In genomic region chr16:27202923-27203428, GRCh38 we compare ENCODE assay signal across 8 cellular contexts. TPM values are rescaled to one million over a fixed set of nuclear protein-coding genes. Genes with fewer than 3 reads are reported as not detected.
DNase-seq lines count a peak whose midpoint lies in the region; ATAC-seq and TF ChIP-seq lines count a peak whose summit lies in the region.

No MANE protein-coding gene starts in this region.

- no peak for ATAC-seq in activated CD8-positive, alpha-beta T cell treated with anti-CD3 and anti-CD28 coated beads, Interleukin-2, amount 10 ng/mL, durations not matched to agents 7 days and 5 days
- no peak for ATAC-seq in GM21423 (IDR thresholded peaks at IDR 0.05; ENCODE audit: unreplicated experiment)

- no peaks in the 10 kb centered on the region for H3K27me3 Mint-ChIP-seq in activated CD8-positive, alpha-beta T cell treated with anti-CD3 and anti-CD28 coated beads, Interleukin-2, amount 10 ng/mL, durations not matched to agents 7 days and 5 days (ENCODE audit: low read depth)

- H3K4me1 Mint-ChIP-seq in activated CD8-positive, alpha-beta T cell treated with anti-CD3 and anti-CD28 coated beads, Interleukin-2, amount 10 ng/mL, durations not matched to agents 7 days and 5 days (ENCODE audit: low read depth), result peaks cover 65% of the 10 kb centered on the region

- TF ChIP-seq CTCF in HEK293 (tag by site-specific recombination; IDR thresholded peaks at IDR 0.05), result no peak
- no peak for TF ChIP-seq CTCF in spleen (IDR thresholded peaks at IDR 0.05 in 8 of 11, conservative IDR thresholded peaks at IDR 0.05 in 3 of 11)

- H3K4me1 ChIP-seq in HEK293 (ENCODE audit: control insufficient read depth, insufficient read depth, low read length) (no peaks in the 10 kb centered on the region), iPS DF 6.9 (ENCODE audit: control insufficient read depth, insufficient read depth, low read length) (no peaks in the 10 kb centered on the region), spleen (peaks cover 23 to 69% (median 37%) of the 10 kb centered on the region in 6 donors)

- peak overlapping the region; percentile 80 for H3K27ac ChIP-seq in HEK293 (ENCODE audit: extremely low read depth, low read depth, low read length)
- H3K27ac ChIP-seq in iPS DF 6.9 (ENCODE audit: low read length), result no peak overlapping the region
- H3K27ac ChIP-seq in spleen, result peak overlapping the region; percentile 96 to 99 (median 96)

- no peaks in the 10 kb centered on the region for H3K9me3 Mint-ChIP-seq in activated CD8-positive, alpha-beta T cell treated with anti-CD3 and anti-CD28 coated beads, Interleukin-2, amount 10 ng/mL, durations not matched to agents 7 days and 5 days (ENCODE audit: insufficient read depth)

- peaks cover 18% of the 10 kb centered on the region for H3K36me3 Mint-ChIP-seq in activated CD8-positive, alpha-beta T cell treated with anti-CD3 and anti-CD28 coated beads, Interleukin-2, amount 10 ng/mL, durations not matched to agents 7 days and 5 days (ENCODE audit: low read depth)

- WGBS in iPS DF 6.9 (ENCODE audit: insufficient coverage, insufficient read length), result no CpG with 5 or more reads among the region's 11 CpGs
- WGBS in spleen, 5 donors, result 43 to 44% (median 44%) methylated on average over 10 to 11 of the region's 11 CpGs

- DNase-seq in activated CD8-positive, alpha-beta T cell treated with anti-CD3 and anti-CD28 coated beads, Interleukin-2, amount 10 ng/mL, durations not matched to agents 7 days and 5 days, result no peak
- DNase-seq in iPS DF 6.9 (ENCODE audit: low read depth, low spot score) (no peak), spleen (peak; percentile 78), medulla oblongata (ENCODE audit: extremely low spot score) (no peak), OCI-M2 (lab: John Stamatoyannopoulos, UW; ENCODE audit: unreplicated experiment) (no peak)
- no peak for DNase-seq in activated CD4-positive, alpha-beta T cell treated with anti-CD3 and anti-CD28 coated beads for 1 hour

- POLR2A ChIA-PET in HEK293 (lab: Yijun Ruan, JAX), result interaction anchor here (0.6 to 2.5 kb wide), 16 partner anchors 10 to 347 kb away, joined by 3 to 9 read pairs (median 4); partner anchors contain the start of genes GTF3C1, KATNIP and NSMCE1
- POLR2A ChIA-PET in activated CD8-positive, alpha-beta T cell treated with anti-CD3 and anti-CD28 coated beads, Interleukin-2, amount 10 ng/mL, durations not matched to agents 7 days and 5 days (lab: Charles Lee), result interaction anchor here (1.0 to 2.2 kb wide), 15 partner anchors 10 to 347 kb away, joined by 3 to 15 read pairs (median 6); partner anchors contain the start of genes GTF3C1 and KATNIP

- H3K4me3 Mint-ChIP-seq in activated CD8-positive, alpha-beta T cell treated with anti-CD3 and anti-CD28 coated beads, Interleukin-2, amount 10 ng/mL, durations not matched to agents 7 days and 5 days, result peak overlapping the region; percentile 98

- no peak for TF ChIP-seq POLR2A in spleen (IDR thresholded peaks at IDR 0.05)

- H3K27me3 ChIP-seq in iPS DF 6.9 (ENCODE audit: control insufficient read depth, insufficient read depth, low read length), result no peaks in the 10 kb centered on the region
- H3K27me3 ChIP-seq in spleen (replicated peaks in 1 of 7), result no peaks in the 10 kb centered on the region

- H3K9me3 ChIP-seq in HEK293 (ENCODE audit: control insufficient read depth, insufficient read depth, low read depth, low read length) (no peaks in the 10 kb centered on the region), iPS DF 6.9 (ENCODE audit: control insufficient read depth, insufficient read depth, low read length) (no peaks in the 10 kb centered on the region), spleen (no peaks in the 10 kb centered on the region)

- H3K27ac Mint-ChIP-seq in activated CD8-positive, alpha-beta T cell treated with anti-CD3 and anti-CD28 coated beads, Interleukin-2, amount 10 ng/mL, durations not matched to agents 7 days and 5 days, result peak overlapping the region; percentile 99

- intact Hi-C loops in spleen (cut with DNase I; ENCODE audit: low total_unique reads), result no loop called here

- CTCF ChIA-PET in HEK293 (lab: Yijun Ruan, JAX), result interaction anchor here (1.0 to 1.6 kb wide), 7 partner anchors 10 to 1927 kb away, joined by 3 to 9 read pairs (median 3); no protein-coding TSS in a partner anchor
- CTCF ChIA-PET in activated CD8-positive, alpha-beta T cell treated with anti-CD3 and anti-CD28 coated beads, Interleukin-2, amount 10 ng/mL, durations not matched to agents 7 days and 5 days (lab: Charles Lee), result interaction anchor here (0.7 to 3.7 kb wide), 14 partner anchors 10 to 202 kb away, joined by 3 to 43 read pairs (median 6); no protein-coding TSS in a partner anchor

- H3K36me3 ChIP-seq in HEK293 (ENCODE audit: control insufficient read depth in 2 of 2, insufficient read depth in 1 of 2, low read length in 2 of 2) (no peaks in the 10 kb centered on the region), iPS DF 6.9 (ENCODE audit: control insufficient read depth, insufficient read depth, low read length) (no peaks in the 10 kb centered on the region), spleen (peaks cover 0 to 15% (median 0%) of the 10 kb centered on the region in 6 donors)

- peak overlapping the region; percentile 58 for H3K4me3 ChIP-seq in HEK293 (ENCODE audit: low read depth, low read length)
- peak overlapping the region; percentile 53; the same call in 1 of the 2 replicates for H3K4me3 ChIP-seq in iPS DF 6.9 (ENCODE audit: low read length)
- peak overlapping the region; percentile 46 to 80 (median 54) for H3K4me3 ChIP-seq in spleen

TF ChIP-seq in HEK293, 187 proteins besides CTCF, POLR2A, EP300 and RAD21:
- TF ChIP-seq ZNF341 (tag by site-specific recombination; IDR thresholded peaks at IDR 0.05; ENCODE audit: low read depth), result peak; percentile 9; the same call in 1 of the 2 replicates
- 0 out of 2 replicates have a peak, but pooled peaks have one; percentile 42 for TF ChIP-seq ZNF148 (tag by site-specific recombination; IDR thresholded peaks at IDR 0.05; ENCODE audit: borderline replicate concordance)
- TF ChIP-seq ZNF660 (tag by site-specific recombination; IDR thresholded peaks at IDR 0.05), result 0 out of 2 replicates have a peak, but pooled peaks have one; percentile 74
- no peak for TF ChIP-seq ZNF354C (tag by site-specific recombination; IDR thresholded peaks at IDR 0.05; ENCODE audit: borderline replicate concordance, low read depth)

RNA-seq across cellular contexts. Expression of gene KDM8, which starts 0.3 kb away (rescaled TPM):
- total RNA-seq in activated CD8-positive, alpha-beta T cell treated with anti-CD3 and anti-CD28 coated beads, Interleukin-2, amount 10 ng/mL, durations not matched to agents 7 days and 5 days, result 10 to 100 TPM; 14.7 to 15.0 TPM
- 10 to 100 TPM in 3 of 7 donors, 1 to 10 TPM in 4; 8.3 to 14.7 (median 9.8) TPM for total RNA-seq in spleen
- 10 to 100 TPM in 1 of 3 donors, 1 to 10 TPM in 2; 5.2 to 10.6 (median 7.4) TPM for polyA plus RNA-seq in spleen
